Comparison of ENCODE assay signal across 24 cellular contexts in genomic region chr7:15853832-15854470, GRCh38.
A peak's percentile ranks its signal among the peaks of the same experiment; 100 is the strongest.
DNase-seq lines count a peak whose midpoint lies in the region; ATAC-seq and TF ChIP-seq lines count a peak whose summit lies in the region.
"Had no signal": no experiment of that assay in that cellular context is flagged by ENCODE, and none has a peak within 500 bp of the region (broad histone marks: within the 10 kb centered on the region; RNA-seq: fewer than 3 reads in every experiment).

No MANE protein-coding gene starts in this region.

- no peaks in the 10 kb centered on the region for H3K9me3 ChIP-seq in aorta (ENCODE audit: control insufficient read depth, low read length)
- H3K9me3 ChIP-seq: thyroid gland had no signal

- H3K9me3 Mint-ChIP-seq in endothelial cell (ENCODE audit: unreplicated experiment): no peaks in the 10 kb centered on the region
- H3K9me3 Mint-ChIP-seq: activated B cell treated with CpG ODN at 0.5 μM for 24 hours, memory B cell had no signal

- H3K36me3 Mint-ChIP-seq in endothelial cell (ENCODE audit: low read depth, unreplicated experiment): no peaks in the 10 kb centered on the region
- H3K36me3 Mint-ChIP-seq: memory B cell; naive thymus-derived CD4-positive, alpha-beta T cell; stimulated activated naive B cell treated with anti-CD40 and anti-IgM and Interleukin-4, amounts not matched to agents 10 μg/mL and 1 μg/mL and 100 μg/mL, for 72 hours had no signal

- H3K27ac Mint-ChIP-seq in endothelial cell (ENCODE audit: unreplicated experiment): peak overlapping the region; percentile 54
- H3K27ac Mint-ChIP-seq: activated B cell treated with CpG ODN at 0.5 μM for 24 hours; activated CD4-positive, alpha-beta memory T cell treated with anti-CD3 and anti-CD28 coated beads, Interleukin-2, amount 10 ng/mL, durations not matched to agents 7 days and 5 days; B cell; H9; memory B cell; naive thymus-derived CD4-positive, alpha-beta T cell; stimulated activated naive B cell treated with anti-CD40 and anti-IgM and Interleukin-4, amounts not matched to agents 10 μg/mL and 1 μg/mL and 100 μg/mL, for 72 hours had no signal

- H3K4me3 ChIP-seq in aorta (ENCODE audit: low read length in 2 of 2): no peak overlapping the region
- H3K4me3 ChIP-seq: thyroid gland had no signal

- intact Hi-C loops in left ventricle myocardium superior (cut with micrococcal nuclease): no loop called here
- intact Hi-C loops in aorta (cut with DNase I): no loop called here
- intact Hi-C loops in head of caudate nucleus (cut with DNase I): no loop called here

- no peak for TF ChIP-seq CTCF in endothelial cell (IDR thresholded peaks at IDR 0.05; ENCODE audit: unreplicated experiment)

- WGBS in aorta, 2 donors: 2 to 5% methylated on average over 2 of the region's 2 CpGs

- H3K27me3 Mint-ChIP-seq in endothelial cell (ENCODE audit: unreplicated experiment): no peaks in the 10 kb centered on the region
- H3K27me3 Mint-ChIP-seq: activated B cell treated with CpG ODN at 0.5 μM for 24 hours; activated CD4-positive, alpha-beta memory T cell treated with anti-CD3 and anti-CD28 coated beads, Interleukin-2, amount 10 ng/mL, durations not matched to agents 7 days and 5 days; B cell; memory B cell; naive thymus-derived CD4-positive, alpha-beta T cell; stimulated activated naive B cell treated with anti-CD40 and anti-IgM and Interleukin-4, amounts not matched to agents 10 μg/mL and 1 μg/mL and 100 μg/mL, for 72 hours had no signal

- H3K4me1 ChIP-seq in aorta (ENCODE audit: control insufficient read depth in 1 of 2, insufficient read depth in 2 of 2, low read length in 2 of 2): peaks cover 0 to 6% of the 10 kb centered on the region in 2 donors
- H3K4me1 ChIP-seq: thyroid gland had no signal

- no peaks in the 10 kb centered on the region for H3K36me3 ChIP-seq in aorta (ENCODE audit: control insufficient read depth in 1 of 2, insufficient read depth in 2 of 2, low read length in 1 of 2)
- H3K36me3 ChIP-seq: thyroid gland had no signal

- H3K27ac ChIP-seq in aorta (ENCODE audit: low read depth in 1 of 2, low read length in 2 of 2): no peak overlapping the region
- H3K27ac ChIP-seq: thyroid gland had no signal

- peak; percentile 92 for DNase-seq in LHCN-M2 (ENCODE audit: low read depth)
- no peak for DNase-seq in endothelial cell (ENCODE audit: low spot score)
- no peak for DNase-seq in left ventricle myocardium superior
- peak in 1 of 2 donors; percentile 23 for DNase-seq in aorta
- DNase-seq in head of caudate nucleus: no peak
- DNase-seq: activated B cell treated with CpG ODN at 0.5 μM for 24 hours; activated CD4-positive, alpha-beta memory T cell treated with anti-CD3 and anti-CD28 coated beads, Interleukin-2, amount 10 ng/mL, durations not matched to agents 7 days and 5 days; activated gamma-delta T cell treated with Interleukin-2 at 50 U/mL for 16 hours; cerebellar nuclear complex; DND-41; effector CD8-positive, alpha-beta T cell; H9; islet precursor cell; Kasumi-1; naive thymus-derived CD4-positive, alpha-beta T cell; NCI-H1105 treated with DMSO at 0.1 percent for 48 hours; NCI-H510A; stimulated activated naive B cell treated with anti-CD40 and anti-IgM and Interleukin-4, amounts not matched to agents 10 μg/mL and 1 μg/mL and 100 μg/mL, for 72 hours; thyroid gland had no signal

- ATAC-seq in left ventricle myocardium superior: peak; percentile 60
- ATAC-seq in aorta (ENCODE audit: low FRiP score): peak; percentile 62
- no peak for ATAC-seq in GM18502 (IDR thresholded peaks at IDR 0.05; ENCODE audit: poor library complexity, unreplicated experiment)
- ATAC-seq in GM19395 (IDR thresholded peaks at IDR 0.05; ENCODE audit: unreplicated experiment): no peak
- ATAC-seq: naive thymus-derived CD4-positive, alpha-beta T cell; SK-N-SH treated with all-trans-retinoic acid at 6 μM for 48 hours; stimulated activated naive B cell treated with anti-CD40 and anti-IgM and Interleukin-4, amounts not matched to agents 10 μg/mL and 1 μg/mL and 100 μg/mL, for 72 hours had no signal

- H3K27me3 ChIP-seq in aorta (ENCODE audit: control insufficient read depth in 1 of 2, insufficient read depth in 2 of 2, low read length in 1 of 2): no peaks in the 10 kb centered on the region
- H3K27me3 ChIP-seq: thyroid gland had no signal

- no peak overlapping the region for H3K4me3 Mint-ChIP-seq in endothelial cell (ENCODE audit: unreplicated experiment)
- H3K4me3 Mint-ChIP-seq: activated B cell treated with CpG ODN at 0.5 μM for 24 hours; activated CD4-positive, alpha-beta memory T cell treated with anti-CD3 and anti-CD28 coated beads, Interleukin-2, amount 10 ng/mL, durations not matched to agents 7 days and 5 days; B cell; H9; memory B cell; naive thymus-derived CD4-positive, alpha-beta T cell; stimulated activated naive B cell treated with anti-CD40 and anti-IgM and Interleukin-4, amounts not matched to agents 10 μg/mL and 1 μg/mL and 100 μg/mL, for 72 hours had no signal

- peaks cover 24% of the 10 kb centered on the region for H3K4me1 Mint-ChIP-seq in endothelial cell (ENCODE audit: unreplicated experiment)
- H3K4me1 Mint-ChIP-seq: activated B cell treated with CpG ODN at 0.5 μM for 24 hours; activated CD4-positive, alpha-beta memory T cell treated with anti-CD3 and anti-CD28 coated beads, Interleukin-2, amount 10 ng/mL, durations not matched to agents 7 days and 5 days; B cell; memory B cell; naive thymus-derived CD4-positive, alpha-beta T cell; stimulated activated naive B cell treated with anti-CD40 and anti-IgM and Interleukin-4, amounts not matched to agents 10 μg/mL and 1 μg/mL and 100 μg/mL, for 72 hours had no signal

Comparison
In these comparisons a context has a peak if more than half of its experiments do, and no peak if none do; other contexts are left out.
1. ATAC-seq: peak in left ventricle myocardium superior (single experiment) and aorta (single experiment); none in GM18502 (single experiment) and GM19395 (single experiment).